ENCODE assay signal across 20 cellular contexts in genomic region chr18:35163736-35164532, GRCh38.
DNase-seq lines count a peak whose midpoint lies in the region; ATAC-seq, FAIRE-seq and TF ChIP-seq lines count a peak whose summit lies in the region.
"Had no signal": no experiment of that assay in that cellular context is flagged by ENCODE, and none has a peak within 500 bp of the region (broad histone marks: within the 10 kb centered on the region; RNA-seq: fewer than 3 reads in every experiment).

No MANE protein-coding gene starts in this region.

- no peak overlapping the region for H3K9ac ChIP-seq in kidney (ENCODE audit: low read length in 2 of 2)

- TF ChIP-seq EP300 in tibial nerve (IDR thresholded peaks at IDR 0.05): no peak

- peaks cover 3 to 22% (median 15%) of the 10 kb centered on the region in 9 donors for H3K4me1 ChIP-seq in heart right ventricle
- H3K4me1 ChIP-seq in tibial nerve: peaks cover 0 to 28% (median 4%) of the 10 kb centered on the region in 4 donors
- no peaks in the 10 kb centered on the region for H3K4me1 ChIP-seq in kidney (ENCODE audit: control insufficient read depth in 1 of 2, insufficient read depth in 1 of 2, low read depth in 1 of 2, low read length in 2 of 2)

- DNase-seq in Right ventricle myocardium inferior (ENCODE audit: missing footprints) (no peak), cardiac septum (ENCODE audit: low spot score) (no peak), heart right ventricle (peak in 1 of 2 donors; percentile 37), posterior vena cava (ENCODE audit: low spot score) (peak; percentile 81), tibial nerve (ENCODE audit: low spot score in 2 of 2) (no peak), kidney (no peak), hepatic stellate cell (ENCODE audit: low spot score) (no peak)
- DNase-seq: 8988T, DMS 273 treated with DMSO at 0.1 percent for 48 hours, DND-41, KG1, MV-4-11, NCI-H1694 treated with DMSO at 0.1 percent for 48 hours, NCI-H2107, NCI-H510A, NCI-H774 had no signal

- TF ChIP-seq POLR2A in tibial nerve (IDR thresholded peaks at IDR 0.05): no peak

- H3K27ac ChIP-seq in heart right ventricle (peak overlapping the region in 9 of 10 donors; percentile 37 to 74 (median 46)), tibial nerve (peak overlapping the region in 3 of 4 donors; percentile 31 to 88 (median 84)), kidney (ENCODE audit: low read depth in 2 of 2, low read length in 2 of 2) (no peak overlapping the region)

- TF ChIP-seq CTCF in heart right ventricle (IDR thresholded peaks at IDR 0.05) (no peak), tibial nerve (IDR thresholded peaks at IDR 0.05) (no peak), kidney (IDR thresholded peaks at IDR 0.05; ENCODE audit: borderline replicate concordance, extremely low read depth, insufficient read depth) (no peak)

- H3K9me3 ChIP-seq in heart right ventricle (no peaks in the 10 kb centered on the region), tibial nerve (no peaks in the 10 kb centered on the region), kidney (ENCODE audit: control insufficient read depth in 1 of 2, low read length in 2 of 2) (no peaks in the 10 kb centered on the region)

- H3K36me3 ChIP-seq in heart right ventricle: no peaks in the 10 kb centered on the region
- H3K36me3 ChIP-seq in tibial nerve: no peaks in the 10 kb centered on the region
- H3K36me3 ChIP-seq in kidney (ENCODE audit: control insufficient read depth in 1 of 2, insufficient read depth in 2 of 2, low read length in 2 of 2): no peaks in the 10 kb centered on the region

- intact Hi-C loops in Right ventricle myocardium inferior (cut with DNase I): no loop called here
- intact Hi-C loops in cardiac septum (cut with DNase I): no loop called here
- intact Hi-C loops in heart right ventricle (cut with DNase I): no loop called here
- intact Hi-C loops in posterior vena cava (cut with DNase I): no loop called here
- intact Hi-C loops in kidney (cut with DNase I): no loop called here

- WGBS in heart right ventricle, 2 donors: 52 to 65% methylated on average over 11 of the region's 11 CpGs
- 61 to 62% methylated on average over 11 of the region's 11 CpGs for WGBS in tibial nerve, 2 donors

- H3K4me3 ChIP-seq in heart right ventricle (no peak overlapping the region), tibial nerve (no peak overlapping the region), kidney (ENCODE audit: low read length in 2 of 2) (no peak overlapping the region)
- H3K4me3 ChIP-seq: GM23338 had no signal

- peak; percentile 89 for ATAC-seq in Right ventricle myocardium inferior
- ATAC-seq in heart right ventricle: peak; percentile 75 to 94 (median 90)
- no peak for ATAC-seq in GM18858 (IDR thresholded peaks at IDR 0.05; ENCODE audit: unreplicated experiment)
- ATAC-seq: GM23338 had no signal

- no peaks in the 10 kb centered on the region for H3K27me3 ChIP-seq in heart right ventricle
- H3K27me3 ChIP-seq in tibial nerve: no peaks in the 10 kb centered on the region

- no peak for FAIRE-seq in kidney (lab: Jason Lieb, UNC)
- FAIRE-seq: G401.6, GM19239 had no signal

Comparison
In these comparisons a context has a peak if more than half of its experiments do, and no peak if none do; other contexts are left out.
1. H3K27ac ChIP-seq: peak in heart right ventricle (9 of 10) and tibial nerve (3 of 4); none in kidney (0 of 2).